8 cellular contexts compared by ENCODE assay signal in the genomic region with DNA sequence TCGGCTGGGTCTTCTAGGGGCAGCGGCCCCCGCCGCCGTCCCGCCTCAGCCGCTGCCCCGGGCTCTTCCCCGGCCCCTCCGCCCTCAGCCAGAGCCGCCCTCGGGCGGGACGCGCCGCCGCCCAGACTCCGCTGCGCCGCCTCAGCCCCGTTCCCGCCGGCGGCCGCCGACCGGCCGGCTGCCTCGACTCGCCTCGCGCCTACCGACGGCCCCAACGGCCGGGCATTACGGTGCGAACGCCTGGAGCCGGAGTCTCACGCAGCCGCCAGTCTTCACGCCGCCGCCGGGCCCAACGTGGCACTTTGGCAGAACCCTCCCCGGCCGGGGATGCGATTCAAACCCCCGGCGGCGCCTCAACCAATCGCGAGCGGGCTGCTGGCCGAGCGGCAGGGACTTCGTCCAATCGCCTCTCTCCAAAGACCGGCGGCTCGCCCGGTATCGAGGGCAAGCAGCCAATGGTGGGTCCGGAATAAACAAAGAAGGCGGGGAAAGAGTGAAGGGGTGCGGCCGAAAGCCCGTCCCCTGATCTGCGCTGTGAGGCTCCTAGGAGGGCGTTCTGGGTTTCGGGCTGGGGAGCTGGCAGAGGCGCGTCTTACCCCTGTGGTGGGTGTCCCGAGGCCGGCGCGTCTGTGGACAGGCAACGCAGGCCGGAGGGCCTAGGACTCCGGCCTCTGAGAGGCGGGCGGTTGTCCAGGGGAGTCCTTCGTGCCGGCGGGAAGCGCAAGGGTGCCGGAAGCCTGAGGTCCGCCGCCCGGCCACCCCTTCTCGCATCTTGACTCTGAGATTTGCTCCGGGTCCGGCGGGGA. TPM values are rescaled to one million over a fixed set of nuclear protein-coding genes. Genes with fewer than 3 reads are reported as not detected.
DNase-seq lines count a peak whose midpoint lies in the region; ATAC-seq and TF ChIP-seq lines count a peak whose summit lies in the region.

A gene (minus strand): TSS at position 309 of the 806 bp plus-strand sequence. CDS start 310 bp downstream, outside the sequence.

- peak within 1 kb of the TSS; percentile 52 for H3K27ac ChIP-seq in RWPE2 (ENCODE audit: poor library complexity, severe bottlenecking)

- TF ChIP-seq CTCF in Loucy (conservative IDR thresholded peaks at IDR 0.05; ENCODE audit: low read length) (no peak), RWPE2 (IDR thresholded peaks at IDR 0.05; ENCODE audit: poor library complexity, severe bottlenecking) (no peak), fibroblast of mammary gland (conservative IDR thresholded peaks at IDR 0.05; ENCODE audit: control insufficient read depth, insufficient read depth, low read depth, low read length) (no peak)

- POLR2A ChIA-PET in naive thymus-derived CD8-positive, alpha-beta T cell (lab: Charles Lee) = interaction anchor here (0.6 to 9.1 kb wide), 14 partner anchors 9 to 422 kb away, joined by 3 to 193 read pairs (median 6); a partner anchor contains a TSS

- no peaks in the 10 kb centered on the region for H3F3A ChIP-seq in Loucy (ENCODE audit: low read depth)

- no peaks in the 10 kb centered on the region for H3K9me2 ChIP-seq in Loucy (replicated peaks; ENCODE audit: low read depth, low read length)

- peak within 1 kb of the TSS; percentile 89 for H3K9ac ChIP-seq in Loucy (ENCODE audit: low read depth, low read length, poor library complexity, severe bottlenecking)

- no peaks in the 10 kb centered on the region for H3K27me3 Mint-ChIP-seq in activated T-helper 17 cell treated with anti-CD3 and anti-CD28 coated beads, Interleukin-2, amount 50 U/mL, for 72 hours
- no peaks in the 10 kb centered on the region for H3K27me3 Mint-ChIP-seq in naive thymus-derived CD8-positive, alpha-beta T cell
- peaks cover 5 to 6% of the 10 kb centered on the region in 2 donors for H3K27me3 Mint-ChIP-seq in stimulated activated naive B cell treated with anti-CD40 and anti-IgM and Interleukin-4, amounts not matched to agents 10 μg/mL and 1 μg/mL and 100 μg/mL, for 72 hours

- H3K4me1 ChIP-seq in Loucy (ENCODE audit: insufficient read depth, low read length, poor library complexity, severe bottlenecking) (peaks cover 41% of the 10 kb centered on the region), RWPE2 (ENCODE audit: insufficient read depth, poor library complexity, severe bottlenecking) (peaks cover 26% of the 10 kb centered on the region)

- H3K4me3 Mint-ChIP-seq in activated T-helper 17 cell treated with anti-CD3 and anti-CD28 coated beads, Interleukin-2, amount 50 U/mL, for 72 hours = peak within 1 kb of the TSS; percentile 99
- peak within 1 kb of the TSS; percentile 93 to 99 (median 97) for H3K4me3 Mint-ChIP-seq in naive thymus-derived CD8-positive, alpha-beta T cell
- peak within 1 kb of the TSS; percentile 94 to 98 for H3K4me3 Mint-ChIP-seq in stimulated activated naive B cell treated with anti-CD40 and anti-IgM and Interleukin-4, amounts not matched to agents 10 μg/mL and 1 μg/mL and 100 μg/mL, for 72 hours

- 0 out of 2 replicates have a peak, but pooled peaks cover 4% of the 10 kb centered on the region for H3K36me3 ChIP-seq in H7 (replicated peaks; ENCODE audit: control insufficient read depth, insufficient read depth, low read length)
- no peaks in the 10 kb centered on the region for H3K36me3 ChIP-seq in Loucy (ENCODE audit: insufficient read depth, low read length)
- peaks cover 32% of the 10 kb centered on the region for H3K36me3 ChIP-seq in RWPE2 (ENCODE audit: low read depth)

- H3K4me3 ChIP-seq in H7 (ENCODE audit: insufficient read depth, low read depth, low read length) (peak within 1 kb of the TSS; percentile 82), Loucy (ENCODE audit: low read length, poor library complexity, severe bottlenecking) (peak within 1 kb of the TSS; percentile 92), RWPE2 (ENCODE audit: severe bottlenecking) (peak within 1 kb of the TSS; percentile 81), fibroblast of mammary gland (ENCODE audit: control insufficient read depth, low read depth, low read length) (peak within 1 kb of the TSS; percentile 71)

- peak within 1 kb of the TSS; percentile 97 for H2AFZ ChIP-seq in Loucy (ENCODE audit: low read length)

- H3K9me3 ChIP-seq in Loucy (ENCODE audit: insufficient read depth, low read depth, low read length) = no peaks in the 10 kb centered on the region
- no peaks in the 10 kb centered on the region for H3K9me3 ChIP-seq in RWPE2 (ENCODE audit: severe bottlenecking)

- ATAC-seq in RWPE2 (ENCODE audit: low read depth) = peak; percentile 89
- peak; percentile 96 for ATAC-seq in activated T-helper 17 cell treated with anti-CD3 and anti-CD28 coated beads, Interleukin-2, amount 50 U/mL, for 72 hours (replicated peaks)
- ATAC-seq in naive thymus-derived CD8-positive, alpha-beta T cell = peak; percentile 92
- ATAC-seq in stimulated activated naive B cell treated with anti-CD40 and anti-IgM and Interleukin-4, amounts not matched to agents 10 μg/mL and 1 μg/mL and 100 μg/mL, for 72 hours (replicated peaks) = peak; percentile 96

- H3K79me2 ChIP-seq in Loucy (ENCODE audit: insufficient read depth, low read length) = peaks cover 46% of the 10 kb centered on the region

- H4K20me1 ChIP-seq in Loucy (ENCODE audit: insufficient read depth, low read length, poor library complexity, severe bottlenecking) = peaks cover 20% of the 10 kb centered on the region

- H3K27me3 ChIP-seq in H7 (ENCODE audit: control insufficient read depth, insufficient read depth, low read length) = no peaks in the 10 kb centered on the region
- H3K27me3 ChIP-seq in Loucy (ENCODE audit: insufficient read depth, low read length, poor library complexity, severe bottlenecking) = no peaks in the 10 kb centered on the region
- no peaks in the 10 kb centered on the region for H3K27me3 ChIP-seq in RWPE2 (ENCODE audit: insufficient read depth, poor library complexity, severe bottlenecking)

- peaks cover 31% of the 10 kb centered on the region for H3K36me3 Mint-ChIP-seq in activated T-helper 17 cell treated with anti-CD3 and anti-CD28 coated beads, Interleukin-2, amount 50 U/mL, for 72 hours (ENCODE audit: low read depth)
- peaks cover 0 to 21% (median 2%) of the 10 kb centered on the region in 3 donors for H3K36me3 Mint-ChIP-seq in naive thymus-derived CD8-positive, alpha-beta T cell
- H3K36me3 Mint-ChIP-seq in stimulated activated naive B cell treated with anti-CD40 and anti-IgM and Interleukin-4, amounts not matched to agents 10 μg/mL and 1 μg/mL and 100 μg/mL, for 72 hours = peaks cover 0 to 6% of the 10 kb centered on the region in 2 donors

- H3K4me2 ChIP-seq in Loucy (ENCODE audit: low read depth, low read length, poor library complexity, severe bottlenecking) = peak within 1 kb of the TSS; percentile 84

- peak within 1 kb of the TSS; percentile 98 for H3K27ac Mint-ChIP-seq in activated T-helper 17 cell treated with anti-CD3 and anti-CD28 coated beads, Interleukin-2, amount 50 U/mL, for 72 hours
- H3K27ac Mint-ChIP-seq in naive thymus-derived CD8-positive, alpha-beta T cell = peak within 1 kb of the TSS; percentile 87 to 98 (median 95)
- peak within 1 kb of the TSS; percentile 90 for H3K27ac Mint-ChIP-seq in stimulated activated naive B cell treated with anti-CD40 and anti-IgM and Interleukin-4, amounts not matched to agents 10 μg/mL and 1 μg/mL and 100 μg/mL, for 72 hours

- peaks cover 25% of the 10 kb centered on the region for H3K4me1 Mint-ChIP-seq in activated T-helper 17 cell treated with anti-CD3 and anti-CD28 coated beads, Interleukin-2, amount 50 U/mL, for 72 hours
- peaks cover 16 to 54% (median 49%) of the 10 kb centered on the region in 4 donors for H3K4me1 Mint-ChIP-seq in naive thymus-derived CD8-positive, alpha-beta T cell
- peaks cover 11 to 25% of the 10 kb centered on the region in 2 donors for H3K4me1 Mint-ChIP-seq in stimulated activated naive B cell treated with anti-CD40 and anti-IgM and Interleukin-4, amounts not matched to agents 10 μg/mL and 1 μg/mL and 100 μg/mL, for 72 hours

- DNase-seq in ELR (ENCODE audit: low read depth) (peak; percentile 97), H7 (peak; percentile 100), RWPE2 (ENCODE audit: low spot score) (peak; percentile 97), fibroblast of mammary gland (ENCODE audit: low read depth) (peak; percentile 93)
- DNase-seq in naive thymus-derived CD8-positive, alpha-beta T cell = peak; percentile 95 to 99 (median 98)
- DNase-seq in stimulated activated naive B cell treated with anti-CD40 and anti-IgM and Interleukin-4, amounts not matched to agents 10 μg/mL and 1 μg/mL and 100 μg/mL, for 72 hours = peak; percentile 98

- H3K9me3 Mint-ChIP-seq in activated T-helper 17 cell treated with anti-CD3 and anti-CD28 coated beads, Interleukin-2, amount 50 U/mL, for 72 hours = no peaks in the 10 kb centered on the region
- H3K9me3 Mint-ChIP-seq in naive thymus-derived CD8-positive, alpha-beta T cell = no peaks in the 10 kb centered on the region
- no peaks in the 10 kb centered on the region for H3K9me3 Mint-ChIP-seq in stimulated activated naive B cell treated with anti-CD40 and anti-IgM and Interleukin-4, amounts not matched to agents 10 μg/mL and 1 μg/mL and 100 μg/mL, for 72 hours

RNA-seq across cellular contexts. Expression of the gene that starts here (rescaled TPM):
- 32.7 and 43.2 TPM in 2 replicates for total RNA-seq in H7 (2014; rRNA removed; shearing (Covaris generic))
- 10 to 100 TPM; 26.3 to 41.0 TPM for total RNA-seq in activated T-helper 17 cell treated with anti-CD3 and anti-CD28 coated beads, Interleukin-2, amount 50 U/mL, for 72 hours
- 10 to 100 TPM; 68.7 to 78.3 TPM for total RNA-seq in naive thymus-derived CD8-positive, alpha-beta T cell
- 10 to 100 TPM; 46.8 to 91.0 (median 66.9) TPM for polyA plus RNA-seq in naive thymus-derived CD8-positive, alpha-beta T cell

Comparison
In these comparisons a context has a peak if more than half of its experiments do, and no peak if none do; other contexts are left out.
1. Peak in every context shown above with its lines: DNase-seq, ATAC-seq, H3K4me3 ChIP-seq and H3K27ac ChIP-seq.